15 cellular contexts compared by ENCODE assay signal in the genomic region with DNA sequence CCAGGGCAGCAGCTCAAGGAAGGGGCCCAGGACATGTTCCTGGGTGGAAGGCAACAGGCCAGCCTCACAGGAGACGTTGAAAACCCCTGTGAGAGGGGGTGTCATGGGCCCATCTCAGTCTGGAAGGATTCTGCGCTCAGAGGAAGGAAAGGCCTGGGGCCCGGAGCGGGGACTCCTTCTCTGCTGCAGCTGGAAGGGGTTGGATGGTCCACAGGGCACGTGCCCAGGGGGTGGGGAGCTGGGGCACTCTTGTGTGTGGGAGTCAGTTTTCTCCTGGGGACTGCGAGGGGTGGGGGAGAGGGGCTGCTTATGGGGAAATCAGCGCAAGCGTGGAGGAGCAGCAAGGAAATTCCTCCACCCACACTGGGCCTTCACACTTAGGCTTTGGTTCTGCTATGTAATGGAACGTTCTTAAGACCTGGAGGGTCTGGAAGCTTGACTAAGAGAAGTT. TPM values are rescaled to one million over a fixed set of nuclear protein-coding genes. Genes with fewer than 3 reads are reported as not detected.
DNase-seq lines count a peak whose midpoint lies in the region; ATAC-seq and TF ChIP-seq lines count a peak whose summit lies in the region.
"Had no signal": no experiment of that assay in that cellular context is flagged by ENCODE, and none has a peak within 500 bp of the region (broad histone marks: within the 10 kb centered on the region; RNA-seq: fewer than 3 reads in every experiment).

No MANE protein-coding gene starts in this region.

- TF ChIP-seq CTCF in lower lobe of right lung (IDR thresholded peaks at IDR 0.05) (no peak), testis (IDR thresholded peaks at IDR 0.05) (no peak)

- peak; percentile 57 for DNase-seq in activated effector memory CD4-positive, alpha-beta T cell treated with anti-CD3 and anti-CD28 coated beads, Interleukin-2, amount 50 U/mL, for 16 hours
- DNase-seq in activated effector memory CD4-positive, alpha-beta T cell treated with Interleukin-2 at 50 U/mL for 16 hours: no peak
- DNase-seq in activated CD8-positive, alpha-beta memory T cell treated with anti-CD3 and anti-CD28 coated beads for 24 hours: peak; percentile 55
- DNase-seq in lower lobe of right lung (peak; percentile 32), testis (peak; percentile 9), NCI-H446 (lab: John Stamatoyannopoulos, UW) (no peak)
- DNase-seq in stimulated activated CD4-positive, alpha-beta T cell treated with anti-CD3 and anti-CD28 coated beads, Interleukin-4, amount 100 ng/mL, for 1 hour: no peak
- DNase-seq: activated CD4-positive, alpha-beta T cell treated with anti-CD3 and anti-CD28 coated beads for 36 hours; KG1; NCI-H1436; NCI-H510A treated with DMSO at 0.1 percent for 48 hours; PC-9 had no signal

- 75 to 82% methylated on average over 9 of the region's 9 CpGs for WGBS in testis, 2 donors

- H3K27me3 ChIP-seq in lower lobe of right lung (ENCODE audit: low read depth) (no peaks in the 10 kb centered on the region), testis (no peaks in the 10 kb centered on the region)

- no peak overlapping the region for H3K4me3 ChIP-seq in lower lobe of right lung
- H3K4me3 ChIP-seq in testis: no peak overlapping the region
- H3K4me3 ChIP-seq: PC-9 had no signal

- H3K36me3 ChIP-seq in lower lobe of right lung (peaks cover 2% of the 10 kb centered on the region), testis (ENCODE audit: low read depth, missing control alignments) (no peaks in the 10 kb centered on the region)

- intact Hi-C loops in lower lobe of right lung (cut with DNase I): no loop called here
- intact Hi-C loops in testis (cut with DNase I; ENCODE audit: low total_unique reads): no loop called here

- ATAC-seq in lower lobe of right lung (no peak), HG03159 (IDR thresholded peaks at IDR 0.05; ENCODE audit: unreplicated experiment) (no peak)
- ATAC-seq: activated CD4-positive, alpha-beta T cell treated with anti-CD3 and anti-CD28 coated beads for 36 hours; activated T-helper 17 cell treated with anti-CD3 and anti-CD28 coated beads, Interleukin-2, amount 50 U/mL, for 72 hours; HCT116 had no signal

- no peak for TF ChIP-seq POLR2A in testis (IDR thresholded peaks at IDR 0.05)

- H3K27ac ChIP-seq in lower lobe of right lung: no peak overlapping the region
- H3K27ac ChIP-seq in testis: no peak overlapping the region
- H3K27ac ChIP-seq: PC-9 had no signal

- H3K9me3 ChIP-seq in lower lobe of right lung (no peaks in the 10 kb centered on the region), testis (no peaks in the 10 kb centered on the region)

- H3K4me1 ChIP-seq in lower lobe of right lung: peaks cover 12% of the 10 kb centered on the region
- H3K4me1 ChIP-seq in testis: peaks cover 16% of the 10 kb centered on the region

RNA-seq across cellular contexts. Expression of a gene that starts 2.9 kb away (rescaled TPM):
- 475 TPM for total RNA-seq in lower lobe of right lung
- total RNA-seq in testis: 10 to 100 TPM; 21.1 to 27.1 TPM
- 23.9 TPM for polyA plus RNA-seq in testis (ENCODE audit: insufficient read depth, low read depth, low replicate concordance)

Comparison
In these comparisons a context has a peak if more than half of its experiments do, and no peak if none do; other contexts are left out.
1. DNase-seq: peak in activated effector memory CD4-positive, alpha-beta T cell treated with anti-CD3 and anti-CD28 coated beads, Interleukin-2, amount 50 U/mL, for 16 hours (single experiment), activated CD8-positive, alpha-beta memory T cell treated with anti-CD3 and anti-CD28 coated beads for 24 hours (single experiment), lower lobe of right lung (single experiment) and testis (single experiment); none in activated effector memory CD4-positive, alpha-beta T cell treated with Interleukin-2 at 50 U/mL for 16 hours (single experiment), stimulated activated CD4-positive, alpha-beta T cell treated with anti-CD3 and anti-CD28 coated beads, Interleukin-4, amount 100 ng/mL, for 1 hour (single experiment) and NCI-H446 (0 of 2).
2. RNA of a gene that starts 2.9 kb away (total RNA-seq): 475 TPM in lower lobe of right lung (single experiment); 21.1 to 27.1 TPM in testis; every median in the first group is over 10 times any median in the second.